Comparison of ENCODE assay signal across 15 cellular contexts in the genomic region with DNA sequence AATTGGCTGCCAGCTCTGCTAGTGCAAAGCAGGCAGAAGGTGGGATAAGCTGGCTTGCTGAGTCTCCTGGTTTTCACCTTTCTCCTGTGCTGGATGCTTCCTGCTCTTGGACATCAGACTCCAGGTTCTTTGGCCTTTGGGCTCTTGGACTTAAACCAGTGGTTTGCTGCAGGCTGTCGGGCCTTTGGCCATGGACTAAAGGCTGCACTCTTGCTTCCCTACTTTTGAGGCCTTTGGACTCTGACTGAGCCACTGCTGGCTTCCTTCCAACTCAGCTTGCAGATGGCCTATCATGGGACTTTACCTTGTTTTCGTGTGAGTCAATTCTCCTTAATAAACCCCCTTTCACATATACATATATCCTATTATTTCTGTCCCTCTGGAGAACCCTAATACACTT.
DNase-seq lines count a peak whose midpoint lies in the region; ATAC-seq, FAIRE-seq and TF ChIP-seq lines count a peak whose summit lies in the region.
"Had no signal": no experiment of that assay in that cellular context is flagged by ENCODE, and none has a peak within 500 bp of the region (broad histone marks: within the 10 kb centered on the region; RNA-seq: fewer than 3 reads in every experiment).

No MANE protein-coding gene starts in this region.

- 91% methylated on average over 2 of the region's 2 CpGs; no CpG with 5 or more reads in 1 of the 2 experiments for WGBS in H1 (ENCODE audit: extremely low coverage in 1 of 2, insufficient coverage in 1 of 2, insufficient read length in 1 of 2, insufficient replicate concordance in 2 of 2, low coverage in 1 of 2, low lambda C conversion rate in 2 of 2, missing lambda C conversion rate in 1 of 2), 2 experiments

- H2BK5ac ChIP-seq in H1 (ENCODE audit: low read depth, low read length): no peak overlapping the region

- peak; percentile 19 to 25 for DNase-seq in NCI-H524 (lab: John Stamatoyannopoulos, UW)
- no peak for DNase-seq in NCI-H524 treated with DMSO at 0.1 percent for 48 hours (lab: John Stamatoyannopoulos, UW)
- peak; percentile 48 for DNase-seq in LoVo (ENCODE audit: low spot score)
- no peak for DNase-seq in H1 (ENCODE audit: low read depth in 1 of 2, low spot score in 2 of 2)
- peak; percentile 24 for DNase-seq in mucosa of gallbladder (ENCODE audit: low spot score)
- DNase-seq: EL, KG1, MG63, NCI-H1092, SHP77 treated with DMSO at 0.1 percent for 48 hours had no signal

- no peaks in the 10 kb centered on the region for H3K23me2 ChIP-seq in H1 (ENCODE audit: low read depth, low read length)

- H2BK15ac ChIP-seq in H1 (ENCODE audit: low read length): no peak overlapping the region

- H2AFZ ChIP-seq in H1 (ENCODE audit: low read length): peak overlapping the region; percentile 77
- H2AFZ ChIP-seq: GM23338 had no signal

- no peak for TF ChIP-seq EP300 in H1 (IDR thresholded peaks at IDR 0.05; ENCODE audit: borderline replicate concordance in 1 of 2, low read depth in 2 of 2, low read length in 2 of 2)

- no peak overlapping the region for H4K8ac ChIP-seq in H1 (ENCODE audit: extremely low read depth, insufficient read depth, low read length)

- no peak overlapping the region for H3K56ac ChIP-seq in H1 (replicated peaks; ENCODE audit: insufficient read length, low read depth, low read length)

- ATAC-seq in HG03439 (IDR thresholded peaks at IDR 0.05; ENCODE audit: unreplicated experiment): no peak
- ATAC-seq in GM18858 (IDR thresholded peaks at IDR 0.05; ENCODE audit: unreplicated experiment): no peak
- ATAC-seq: GM23338 had no signal

- no peaks in the 10 kb centered on the region for H3K27me3 ChIP-seq in H1 (replicated peaks in 1 of 4; ENCODE audit: control insufficient read depth in 3 of 4, extremely low read depth in 1 of 4, insufficient read depth in 3 of 4, low read length in 3 of 4)
- H3K27me3 ChIP-seq: BLaER1 treated with 17β-estradiol and CSF1 and Interleukin-3, amounts not matched to agents 10 nM and 100 nM; MG63 had no signal

- no peak overlapping the region for H3K27ac ChIP-seq in H1 (ENCODE audit: low read depth, low read length)
- H3K27ac ChIP-seq: BLaER1 treated with 17β-estradiol and CSF1 and Interleukin-3, amounts not matched to agents 10 nM and 100 nM had no signal

- no peak overlapping the region for H3K23ac ChIP-seq in H1 (ENCODE audit: insufficient read length)

- no peaks in the 10 kb centered on the region for H3K79me2 ChIP-seq in H1 (ENCODE audit: control insufficient read depth in 1 of 2, insufficient read depth in 2 of 2, low read length in 2 of 2)

- no peaks in the 10 kb centered on the region for H3K79me1 ChIP-seq in H1 (ENCODE audit: low read depth, low read length)

- CTCF ChIA-PET in H1 (lab: Charles Lee; ENCODE audit: partially characterized antibody): interaction anchor here (0.6 kb wide), 1 partner anchor 80 kb away, joined by 3 read pairs; no protein-coding TSS in a partner anchor

- no peak overlapping the region for H2BK120ac ChIP-seq in H1 (replicated peaks; ENCODE audit: low read depth, low read length)

- no peak for TF ChIP-seq CTCF in H1 (IDR thresholded peaks at IDR 0.05; ENCODE audit: control extremely low read depth in 1 of 3, insufficient read depth in 1 of 3, low read depth in 1 of 3, low read length in 3 of 3)

- H3K18ac ChIP-seq in H1 (ENCODE audit: extremely low read depth, low read length): no peak overlapping the region

- H3K9ac ChIP-seq in H1 (replicated peaks in 1 of 4; ENCODE audit: extremely low read depth in 1 of 4, low read depth in 3 of 4, low read length in 3 of 4): no peak overlapping the region
- H3K9ac ChIP-seq: BLaER1 treated with 17β-estradiol and CSF1 and Interleukin-3, amounts not matched to agents 10 nM and 100 nM had no signal

- POLR2A ChIA-PET in H1 (lab: Charles Lee; ENCODE audit: partially characterized antibody): no interaction called here

- no peak overlapping the region for H4K91ac ChIP-seq in H1 (replicated peaks; ENCODE audit: insufficient read length, low read length)

- no peaks in the 10 kb centered on the region for H3K36me3 ChIP-seq in H1 (ENCODE audit: control insufficient read depth in 2 of 4, insufficient read depth in 4 of 4, low read length in 3 of 4)
- H3K36me3 ChIP-seq: BLaER1 treated with 17β-estradiol and CSF1 and Interleukin-3, amounts not matched to agents 10 nM and 100 nM; MG63 had no signal

- H2BK12ac ChIP-seq in H1 (ENCODE audit: low read depth, low read length): no peak overlapping the region

- H3K4me1 ChIP-seq in H1 (replicated peaks in 1 of 4; ENCODE audit: control insufficient read depth in 3 of 4, insufficient read depth in 4 of 4, low read length in 3 of 4): no peaks in the 10 kb centered on the region; a peak in 1 of 7 replicates

- TF ChIP-seq RAD21 in H1 (IDR thresholded peaks at IDR 0.05 in 1 of 2, conservative IDR thresholded peaks at IDR 0.05 in 1 of 2; ENCODE audit: low read depth in 2 of 2, low read length in 2 of 2): no peak

- H2BK20ac ChIP-seq in H1 (ENCODE audit: low read length): no peak overlapping the region

- H3K4ac ChIP-seq in H1 (replicated peaks; ENCODE audit: insufficient read length, low read depth, low read length): no peak overlapping the region

- H2AK5ac ChIP-seq in H1 (ENCODE audit: low read depth, low read length): no peak overlapping the region

- H3K4me3 ChIP-seq in H1 (ENCODE audit: extremely low read depth in 1 of 4, insufficient read depth in 2 of 4, low read depth in 3 of 4, low read length in 4 of 4): no peak overlapping the region
- H3K4me3 ChIP-seq: BLaER1 treated with 17β-estradiol and CSF1 and Interleukin-3, amounts not matched to agents 10 nM and 100 nM; GM23338; MG63 had no signal

- H3K4me2 ChIP-seq in H1 (ENCODE audit: insufficient read depth in 1 of 2, low read depth in 2 of 2, low read length in 2 of 2): no peak overlapping the region
- H3K4me2 ChIP-seq: BLaER1 treated with 17β-estradiol and CSF1 and Interleukin-3, amounts not matched to agents 10 nM and 100 nM; GM23338 had no signal

- H4K20me1 ChIP-seq in H1 (replicated peaks in 1 of 2; ENCODE audit: control insufficient read depth in 1 of 2, insufficient read depth in 2 of 2, low read length in 2 of 2): no peaks in the 10 kb centered on the region
- H4K20me1 ChIP-seq: BLaER1 treated with 17β-estradiol and CSF1 and Interleukin-3, amounts not matched to agents 10 nM and 100 nM had no signal

- H3K14ac ChIP-seq in H1 (ENCODE audit: insufficient read length): no peak overlapping the region

- FAIRE-seq in H1 (lab: Jason Lieb, UNC): no peak
- FAIRE-seq: A204.1 had no signal

- no peaks in the 10 kb centered on the region for H3K9me3 ChIP-seq in H1 (ENCODE audit: insufficient read depth in 2 of 2, low read depth in 1 of 2, low read length in 1 of 2)
- H3K9me3 ChIP-seq: BLaER1 treated with 17β-estradiol and CSF1 and Interleukin-3, amounts not matched to agents 10 nM and 100 nM; MG63 had no signal

- no peak for TF ChIP-seq POLR2A in H1 (IDR thresholded peaks at IDR 0.05; ENCODE audit: control extremely low read depth in 1 of 2, low read depth in 2 of 2, low read length in 2 of 2)

- H4K5ac ChIP-seq in H1 (ENCODE audit: insufficient read length, low read depth, low read length): no peak overlapping the region

TF ChIP-seq in H1, 55 proteins besides CTCF, POLR2A, EP300 and RAD21:
- TF ChIP-seq CHD1 (IDR thresholded peaks at IDR 0.05; ENCODE audit: low read depth, low read length) (no peak), RNF2 (IDR thresholded peaks at IDR 0.05; ENCODE audit: borderline replicate concordance, low read depth, low read length, missing control alignments, poor library complexity, severe bottlenecking) (no peak), SP2 (IDR thresholded peaks at IDR 0.05; ENCODE audit: low read length) (no peak), BRCA1 (IDR thresholded peaks at IDR 0.05; ENCODE audit: low read depth, low read length) (no peak), SAP30 (IDR thresholded peaks at IDR 0.05; ENCODE audit: insufficient read depth, insufficient replicate concordance, low read length) (no peak), EZH2 (IDR thresholded peaks at IDR 0.05; ENCODE audit: low read depth, low read length, severe bottlenecking) (no peak)
- TF ChIP-seq, protein P1, sequence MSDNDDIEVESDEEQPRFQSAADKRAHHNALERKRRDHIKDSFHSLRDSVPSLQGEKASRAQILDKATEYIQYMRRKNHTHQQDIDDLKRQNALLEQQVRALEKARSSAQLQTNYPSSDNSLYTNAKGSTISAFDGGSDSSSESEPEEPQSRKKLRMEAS (IDR thresholded peaks at IDR 0.05): no peak

Comparison
In these comparisons a context has a peak if more than half of its experiments do, and no peak if none do; other contexts are left out.
1. DNase-seq: peak in NCI-H524 (2 of 2), LoVo (single experiment) and mucosa of gallbladder (single experiment); none in NCI-H524 treated with DMSO at 0.1 percent for 48 hours (single experiment) and H1 (0 of 2).